Comparison of ENCODE assay signal across 1 cellular context in the genomic region with DNA sequence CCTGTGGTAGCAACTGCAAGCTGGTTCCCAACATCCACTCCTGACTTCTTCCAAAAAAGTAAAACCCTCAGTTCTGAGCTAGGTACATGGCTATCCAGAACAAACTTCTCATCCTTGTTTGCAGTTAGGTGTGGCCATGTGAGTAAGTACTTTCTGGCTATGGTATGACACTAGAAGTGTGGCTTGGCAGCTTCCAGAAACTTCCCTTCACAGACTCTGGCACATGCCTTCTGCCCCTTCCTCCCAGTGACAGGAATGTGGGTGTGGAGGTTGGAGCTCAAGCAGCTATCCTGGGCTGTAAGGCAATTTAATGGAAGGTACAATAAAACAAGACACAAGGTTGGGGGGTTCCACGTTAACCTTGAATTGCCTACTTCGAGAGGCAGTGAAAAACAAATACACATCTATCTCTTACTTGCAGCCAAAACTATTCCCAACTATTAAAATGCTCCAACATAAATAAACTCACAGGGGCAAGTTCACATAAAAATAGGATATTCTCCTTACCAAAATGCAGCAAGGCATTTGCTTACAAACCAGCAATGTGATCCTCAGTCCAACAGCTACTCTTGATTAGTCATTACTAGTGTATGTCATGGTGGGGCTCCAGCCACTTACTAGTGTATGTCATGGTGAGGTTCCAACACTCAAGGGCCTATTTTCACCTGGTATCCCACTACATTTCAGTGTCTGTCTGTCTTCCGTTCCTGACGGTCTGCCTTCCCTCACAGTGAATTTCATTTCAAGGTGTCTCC.
TF ChIP-seq lines count a peak whose summit lies in the region.

No MANE protein-coding gene starts in this region.

TF ChIP-seq in WTC11, 78 proteins besides CTCF, POLR2A, EP300 and RAD21 (continued from another document):
- no peak for TF ChIP-seq E2F5 (CRISPR knock-in tag; IDR thresholded peaks at IDR 0.05)
